Comparison of ENCODE assay signal across 16 cellular contexts in genomic region chr21:43290529-43291346, GRCh38.
DNase-seq lines count a peak whose midpoint lies in the region; ATAC-seq and TF ChIP-seq lines count a peak whose summit lies in the region.
"Had no signal": no experiment of that assay in that cellular context is flagged by ENCODE, and none has a peak within 500 bp of the region (broad histone marks: within the 10 kb centered on the region; RNA-seq: fewer than 3 reads in every experiment).

No MANE protein-coding gene starts in this region.

- WGBS in lower leg skin, 2 donors = 77 to 78% methylated on average over 34 of the region's 34 CpGs

- peak overlapping the region; percentile 25 for H3K4me3 Mint-ChIP-seq in glutamatergic neuron (ENCODE audit: unreplicated experiment)
- H3K4me3 Mint-ChIP-seq: activated CD8-positive, alpha-beta memory T cell treated with anti-CD3 and anti-CD28 coated beads, Interleukin-2, amount 10 ng/mL, durations not matched to agents 7 days and 5 days; effector memory CD8-positive, alpha-beta T cell had no signal

- ATAC-seq in Right ventricle myocardium superior (ENCODE audit: poor library complexity) (no peak), left cardiac atrium (no peak), upper lobe of right lung (no peak), HG03045 (IDR thresholded peaks at IDR 0.05; ENCODE audit: unreplicated experiment) (no peak), GM19023 (IDR thresholded peaks at IDR 0.05; ENCODE audit: unreplicated experiment) (no peak)
- ATAC-seq: activated CD8-positive, alpha-beta memory T cell treated with anti-CD3 and anti-CD28 coated beads, Interleukin-2, amount 10 ng/mL, durations not matched to agents 7 days and 5 days; effector memory CD8-positive, alpha-beta T cell had no signal

- no peak overlapping the region for H3K27ac ChIP-seq in upper lobe of right lung
- H3K27ac ChIP-seq: KMS-11, parathyroid adenoma had no signal

- intact Hi-C loops in Right ventricle myocardium superior (cut with DNase I) = no loop called here
- intact Hi-C loops in left cardiac atrium (cut with DNase I) = no loop called here
- intact Hi-C loops in upper lobe of right lung (cut with DNase I) = no loop called here
- intact Hi-C loops in lower leg skin (cut with DNase I; ENCODE audit: low total_unique reads) = no loop called here

- TF ChIP-seq CTCF in glutamatergic neuron (IDR thresholded peaks at IDR 0.05; ENCODE audit: partially characterized antibody, unreplicated experiment) (no peak), upper lobe of right lung (IDR thresholded peaks at IDR 0.05) (no peak), lower leg skin (IDR thresholded peaks at IDR 0.05) (no peak)

- H3K4me1 ChIP-seq in upper lobe of right lung = no peaks in the 10 kb centered on the region

- no peaks in the 10 kb centered on the region for H3K9me3 ChIP-seq in upper lobe of right lung

- no peaks in the 10 kb centered on the region for H3K36me3 ChIP-seq in upper lobe of right lung

- peak; percentile 26 for DNase-seq in Right ventricle myocardium superior
- no peak for DNase-seq in left cardiac atrium
- DNase-seq in NCI-H748 (lab: John Stamatoyannopoulos, UW; ENCODE audit: unreplicated experiment) = peak; percentile 88
- DNase-seq in glutamatergic neuron = no peak
- DNase-seq in upper lobe of right lung = peak; percentile 60
- DNase-seq in lower leg skin (ENCODE audit: low spot score in 2 of 2) = no peak
- DNase-seq: ACHN; activated CD8-positive, alpha-beta memory T cell treated with anti-CD3 and anti-CD28 coated beads, Interleukin-2, amount 10 ng/mL, durations not matched to agents 7 days and 5 days; activated naive CD4-positive, alpha-beta T cell; effector memory CD8-positive, alpha-beta T cell; stimulated activated CD4-positive, alpha-beta T cell treated with anti-CD3 and anti-CD28 coated beads, Interleukin-2, amount 100 ng/mL, for 24 hours; T1000 had no signal

- peaks cover 5% of the 10 kb centered on the region for H3K9me3 Mint-ChIP-seq in glutamatergic neuron (ENCODE audit: unreplicated experiment)

- H3K27ac Mint-ChIP-seq in glutamatergic neuron (ENCODE audit: unreplicated experiment) = peak overlapping the region; percentile 53
- H3K27ac Mint-ChIP-seq: activated CD8-positive, alpha-beta memory T cell treated with anti-CD3 and anti-CD28 coated beads, Interleukin-2, amount 10 ng/mL, durations not matched to agents 7 days and 5 days had no signal

- peaks cover 4% of the 10 kb centered on the region for H3K27me3 Mint-ChIP-seq in glutamatergic neuron (ENCODE audit: unreplicated experiment)

- H3K4me3 ChIP-seq in upper lobe of right lung (no peak overlapping the region), lower leg skin (ENCODE audit: low read depth, poor library complexity, severe bottlenecking) (no peak overlapping the region)

- no peaks in the 10 kb centered on the region for H3K36me3 Mint-ChIP-seq in glutamatergic neuron (ENCODE audit: unreplicated experiment)
- H3K36me3 Mint-ChIP-seq: activated CD8-positive, alpha-beta memory T cell treated with anti-CD3 and anti-CD28 coated beads, Interleukin-2, amount 10 ng/mL, durations not matched to agents 7 days and 5 days had no signal

- H3K4me1 Mint-ChIP-seq in glutamatergic neuron (ENCODE audit: low read depth, unreplicated experiment) = peaks cover 32% of the 10 kb centered on the region

- no peaks in the 10 kb centered on the region for H3K27me3 ChIP-seq in upper lobe of right lung

- no peak for TF ChIP-seq POLR2A in lower leg skin (IDR thresholded peaks at IDR 0.05)

Comparison
In these comparisons a context has a peak if more than half of its experiments do, and no peak if none do; other contexts are left out.
1. DNase-seq: peak in Right ventricle myocardium superior (single experiment), NCI-H748 (single experiment) and upper lobe of right lung (single experiment); none in left cardiac atrium (single experiment), glutamatergic neuron (single experiment) and lower leg skin (0 of 2).